Comparison of ENCODE assay signal across 25 cellular contexts in genomic region chr21:40208960-40209359, GRCh38.
"Had no signal": no experiment of that assay in that cellular context is flagged by ENCODE, and none has a peak within 500 bp of the region (broad histone marks: within the 10 kb centered on the region; RNA-seq: fewer than 3 reads in every experiment).

No MANE protein-coding gene starts in this region.

- H3K4me3 ChIP-seq: coronary artery, dorsolateral prefrontal cortex, ovary, psoas muscle, right atrium auricular region, smooth muscle cell, upper lobe of left lung, vagina had no signal

- H3K4me2 ChIP-seq: smooth muscle cell had no signal

- H3K27me3 ChIP-seq: dorsolateral prefrontal cortex, ovary, right atrium auricular region, upper lobe of left lung, vagina had no signal

- H3K36me3 ChIP-seq: ovary, right atrium auricular region, upper lobe of left lung, vagina had no signal

- H3K27ac ChIP-seq: coronary artery, dorsolateral prefrontal cortex, ovary, psoas muscle, right atrium auricular region, upper lobe of left lung, vagina had no signal

- H3K4me1 ChIP-seq: psoas muscle, right atrium auricular region, upper lobe of left lung, vagina had no signal

- H3K9me3 ChIP-seq: ovary, psoas muscle, right atrium auricular region, upper lobe of left lung, vagina had no signal

- DNase-seq: activated B cell treated with CpG ODN at 0.5 μM for 24 hours; activated CD4-positive, alpha-beta T cell treated with anti-CD3 and anti-CD28 coated beads for 36 hours; activated effector memory CD4-positive, alpha-beta T cell treated with Interleukin-2 at 50 U/mL for 16 hours; activated naive CD4-positive, alpha-beta T cell treated with Interleukin-2 at 50 U/mL for 16 hours; activated T-cell treated with anti-CD3 and anti-CD28 coated beads for 4 hours; activated T-cell treated with anti-CD3 and anti-CD28 coated beads, Interleukin-2, amount 50 U/mL, for 72 hours; anterior cingulate cortex; dorsolateral prefrontal cortex; effector memory CD4-positive, alpha-beta T cell; head of caudate nucleus; hippocampal formation; left colon; mammary epithelial cell; ovary; psoas muscle; stimulated activated CD4-positive, alpha-beta T cell treated with anti-CD3 and anti-CD28 coated beads, Interleukin-1b, Interleukin-23, amount 100 ng/mL, for 48 hours; stimulated activated CD4-positive, alpha-beta T cell treated with anti-CD3 and anti-CD28 coated beads, Interleukin-4, amount 100 ng/mL, for 4 hours; stimulated activated CD8-positive, alpha-beta memory T cell treated with anti-CD3 and anti-CD28 coated beads, Interleukin-4, amount 100 ng/mL, for 48 hours; stimulated activated naive CD8-positive, alpha-beta T cell treated with anti-CD3 and anti-CD28 coated beads, Interleukin-15, amount 100 ng/mL, for 72 hours; substantia nigra; upper lobe of left lung had no signal
